17 cellular contexts compared by ENCODE assay signal in the genomic region with DNA sequence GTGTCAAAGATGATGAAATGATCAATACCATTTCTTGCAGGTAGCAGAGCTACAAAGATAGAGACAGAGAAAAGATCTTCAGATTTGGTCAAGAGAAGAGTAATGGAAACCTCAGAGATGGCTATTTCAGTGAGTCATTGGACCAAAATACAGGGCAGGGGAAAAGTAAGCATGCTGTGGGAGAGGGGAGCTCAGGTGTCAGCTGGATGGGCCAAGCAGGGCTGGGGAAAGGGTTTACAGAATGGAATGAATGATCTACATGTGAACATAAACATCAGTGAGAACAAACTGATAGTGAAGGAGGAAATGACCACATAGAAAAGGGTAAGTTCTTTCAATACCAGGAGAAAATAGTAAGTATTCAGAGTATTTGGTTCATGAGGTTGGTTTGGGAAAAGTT.
DNase-seq lines count a peak whose midpoint lies in the region; TF ChIP-seq lines count a peak whose summit lies in the region.
"Had no signal": no experiment of that assay in that cellular context is flagged by ENCODE, and none has a peak within 500 bp of the region (broad histone marks: within the 10 kb centered on the region; RNA-seq: fewer than 3 reads in every experiment).

No MANE protein-coding gene starts in this region.

- H3K27ac Mint-ChIP-seq in nephron = peak overlapping the region in 2 of 3 experiments; percentile 22 to 29
- no peak overlapping the region for H3K27ac Mint-ChIP-seq in activated T-helper 1 cell treated with anti-CD3 and anti-CD28 coated beads, Interleukin-12 subunit alpha, Interleukin-12 subunit beta, Interleukin-2, Interleukin-4 antibody, amounts not matched to agents 30 ng/mL and 10 ng/mL and 1 ng/mL, durations not matched to agents 14 hours and 24 hours and 36 hours
- H3K27ac Mint-ChIP-seq: CD14-positive monocyte had no signal

- H3K9me3 ChIP-seq in esophagus muscularis mucosa (no peaks in the 10 kb centered on the region), right atrium auricular region (no peaks in the 10 kb centered on the region)

- no peaks in the 10 kb centered on the region for H3K36me3 Mint-ChIP-seq in nephron (ENCODE audit: low read depth)
- no peaks in the 10 kb centered on the region for H3K36me3 Mint-ChIP-seq in activated T-helper 1 cell treated with anti-CD3 and anti-CD28 coated beads, Interleukin-12 subunit alpha, Interleukin-12 subunit beta, Interleukin-2, Interleukin-4 antibody, amounts not matched to agents 30 ng/mL and 10 ng/mL and 1 ng/mL, durations not matched to agents 14 hours and 24 hours and 36 hours (ENCODE audit: low read depth)

- DNase-seq in amniotic epithelial cell (ENCODE audit: low read depth) (peak; percentile 54), esophagus muscularis mucosa (ENCODE audit: extremely low spot score) (peak; percentile 12), right atrium auricular region (ENCODE audit: low spot score) (no peak), DMS153 treated with DMSO at 0.1 percent for 48 hours (lab: John Stamatoyannopoulos, UW; ENCODE audit: unreplicated experiment) (no peak), HPDE6-E6E7 (ENCODE audit: extremely low spot score) (no peak)
- no peak for DNase-seq in activated T-helper 1 cell treated with anti-CD3 and anti-CD28 coated beads, Interleukin-12 subunit alpha, Interleukin-12 subunit beta, Interleukin-2, Interleukin-4 antibody, amounts not matched to agents 30 ng/mL and 10 ng/mL and 1 ng/mL, durations not matched to agents 14 hours and 24 hours and 36 hours (ENCODE audit: low spot score)
- DNase-seq: ACHN; DMS79 treated with DMSO at 0.1 percent for 48 hours; MV-4-11; NCI-H1694 treated with DMSO at 0.1 percent for 48 hours; NCI-H510A; NCI-H748 treated with DMSO at 0.1 percent for 48 hours; NK-92 treated with Interleukin-12 subunit alpha and Interleukin-12 subunit beta, amount 100 ng/mL, for 24 hours; Right ventricle myocardium superior had no signal

- intact Hi-C loops in esophagus muscularis mucosa (cut with DNase I) = no loop called here
- intact Hi-C loops in activated T-helper 1 cell treated with anti-CD3 and anti-CD28 coated beads, Interleukin-12 subunit alpha, Interleukin-12 subunit beta, Interleukin-2, Interleukin-4 antibody, amounts not matched to agents 30 ng/mL and 10 ng/mL and 1 ng/mL, durations not matched to agents 14 hours and 24 hours and 36 hours (cut with micrococcal nuclease) = no loop called here

- H3K4me3 Mint-ChIP-seq in nephron = no peak overlapping the region
- H3K4me3 Mint-ChIP-seq in activated T-helper 1 cell treated with anti-CD3 and anti-CD28 coated beads, Interleukin-12 subunit alpha, Interleukin-12 subunit beta, Interleukin-2, Interleukin-4 antibody, amounts not matched to agents 30 ng/mL and 10 ng/mL and 1 ng/mL, durations not matched to agents 14 hours and 24 hours and 36 hours = no peak overlapping the region
- H3K4me3 Mint-ChIP-seq: CD14-positive monocyte had no signal

- no peaks in the 10 kb centered on the region for H3K27me3 ChIP-seq in esophagus muscularis mucosa
- H3K27me3 ChIP-seq in right atrium auricular region = no peaks in the 10 kb centered on the region

- TF ChIP-seq POLR2A in esophagus muscularis mucosa (IDR thresholded peaks at IDR 0.05; ENCODE audit: low read depth) = no peak

- H3K4me1 Mint-ChIP-seq in nephron = peaks cover 56% of the 10 kb centered on the region
- peaks cover 8% of the 10 kb centered on the region for H3K4me1 Mint-ChIP-seq in activated T-helper 1 cell treated with anti-CD3 and anti-CD28 coated beads, Interleukin-12 subunit alpha, Interleukin-12 subunit beta, Interleukin-2, Interleukin-4 antibody, amounts not matched to agents 30 ng/mL and 10 ng/mL and 1 ng/mL, durations not matched to agents 14 hours and 24 hours and 36 hours (ENCODE audit: low read depth)
- H3K4me1 Mint-ChIP-seq: CD14-positive monocyte had no signal

- no peak for TF ChIP-seq EP300 in esophagus muscularis mucosa (IDR thresholded peaks at IDR 0.05)

- TF ChIP-seq CTCF in esophagus muscularis mucosa (IDR thresholded peaks at IDR 0.05) = no peak
- no peak for TF ChIP-seq CTCF in nephron (IDR thresholded peaks at IDR 0.05; ENCODE audit: unreplicated experiment in 3 of 3)
- TF ChIP-seq CTCF in right atrium auricular region (IDR thresholded peaks at IDR 0.05) = no peak

- H3K36me3 ChIP-seq in esophagus muscularis mucosa (no peaks in the 10 kb centered on the region), right atrium auricular region (no peaks in the 10 kb centered on the region)

- H3K4me1 ChIP-seq in esophagus muscularis mucosa = peaks cover 11 to 24% (median 16%) of the 10 kb centered on the region in 4 donors
- H3K4me1 ChIP-seq in right atrium auricular region = peaks cover 0 to 7% of the 10 kb centered on the region in 2 donors

- no peaks in the 10 kb centered on the region for H3K9me3 Mint-ChIP-seq in nephron
- no peaks in the 10 kb centered on the region for H3K9me3 Mint-ChIP-seq in activated T-helper 1 cell treated with anti-CD3 and anti-CD28 coated beads, Interleukin-12 subunit alpha, Interleukin-12 subunit beta, Interleukin-2, Interleukin-4 antibody, amounts not matched to agents 30 ng/mL and 10 ng/mL and 1 ng/mL, durations not matched to agents 14 hours and 24 hours and 36 hours
- H3K9me3 Mint-ChIP-seq: CD14-positive monocyte had no signal

- no peak overlapping the region for H3K4me3 ChIP-seq in esophagus muscularis mucosa
- no peak overlapping the region for H3K4me3 ChIP-seq in right atrium auricular region

- H3K27ac ChIP-seq in esophagus muscularis mucosa (replicated peaks in 1 of 4) = no peak overlapping the region
- H3K27ac ChIP-seq in right atrium auricular region = no peak overlapping the region
- H3K27ac ChIP-seq: KMS-11 had no signal

- H3K27me3 Mint-ChIP-seq in nephron (ENCODE audit: low read depth) = no peaks in the 10 kb centered on the region
- peaks cover 2% of the 10 kb centered on the region for H3K27me3 Mint-ChIP-seq in activated T-helper 1 cell treated with anti-CD3 and anti-CD28 coated beads, Interleukin-12 subunit alpha, Interleukin-12 subunit beta, Interleukin-2, Interleukin-4 antibody, amounts not matched to agents 30 ng/mL and 10 ng/mL and 1 ng/mL, durations not matched to agents 14 hours and 24 hours and 36 hours (ENCODE audit: insufficient read depth)

Comparison
In these comparisons a context has a peak if more than half of its experiments do, and no peak if none do; other contexts are left out.
1. DNase-seq: peak in amniotic epithelial cell (single experiment) and esophagus muscularis mucosa (single experiment); none in activated T-helper 1 cell treated with anti-CD3 and anti-CD28 coated beads, Interleukin-12 subunit alpha, Interleukin-12 subunit beta, Interleukin-2, Interleukin-4 antibody, amounts not matched to agents 30 ng/mL and 10 ng/mL and 1 ng/mL, durations not matched to agents 14 hours and 24 hours and 36 hours (single experiment), right atrium auricular region (single experiment), DMS153 treated with DMSO at 0.1 percent for 48 hours (single experiment) and HPDE6-E6E7 (single experiment).